In genomic region chr16:4674926-4675530, GRCh38 we compare ENCODE assay signal across 20 cellular contexts. TPM values are rescaled to one million over a fixed set of nuclear protein-coding genes. Genes with fewer than 3 reads are reported as not detected.
A peak's percentile ranks its signal among the peaks of the same experiment; 100 is the strongest.
DNase-seq lines count a peak whose midpoint lies in the region; ATAC-seq and TF ChIP-seq lines count a peak whose summit lies in the region.
"Had no signal": no experiment of that assay in that cellular context is flagged by ENCODE, and none has a peak within 500 bp of the region (broad histone marks: within the 10 kb centered on the region; RNA-seq: fewer than 3 reads in every experiment).

No MANE protein-coding gene starts in this region.

- peak overlapping the region; percentile 99 for H3K27ac Mint-ChIP-seq in stimulated activated naive CD8-positive, alpha-beta T cell treated with anti-CD3 and anti-CD28 coated beads, Interleukin-15, Interleukin-2, amounts not matched to agents 100 ng/mL and 50 ng/mL, for 24 hours
- H3K27ac Mint-ChIP-seq in activated T-helper 1 cell treated with anti-CD3 and anti-CD28 coated beads, Interleukin-12 subunit alpha, Interleukin-12 subunit beta, Interleukin-2, Interleukin-4 antibody, amounts not matched to agents 30 ng/mL and 10 ng/mL and 1 ng/mL, durations not matched to agents 14 hours and 24 hours and 36 hours = peak overlapping the region; percentile 93
- peak overlapping the region in 5 of 6 donors; percentile 91 to 98 (median 96) for H3K27ac Mint-ChIP-seq in immature natural killer cell
- H3K27ac Mint-ChIP-seq in stimulated activated naive CD8-positive, alpha-beta T cell treated with anti-CD3 and anti-CD28 coated beads, Interleukin-15, amount 100 ng/mL, for 72 hours = peak overlapping the region in 1 of 2 donors; percentile 96
- no peak overlapping the region for H3K27ac Mint-ChIP-seq in HFFc6
- H3K27ac Mint-ChIP-seq: IgD-negative memory B cell, progenitor cell of endocrine pancreas had no signal

- no peak for TF ChIP-seq CTCF in HFFc6 (IDR thresholded peaks at IDR 0.05)

- DNase-seq in stimulated activated naive CD8-positive, alpha-beta T cell treated with anti-CD3 and anti-CD28 coated beads, Interleukin-15, Interleukin-2, amounts not matched to agents 100 U/mL and 50 U/mL, for 24 hours = no peak
- no peak for DNase-seq in activated T-helper 1 cell treated with anti-CD3 and anti-CD28 coated beads, Interleukin-12 subunit alpha, Interleukin-12 subunit beta, Interleukin-2, Interleukin-4 antibody, amounts not matched to agents 30 ng/mL and 10 ng/mL and 1 ng/mL, durations not matched to agents 14 hours and 24 hours and 36 hours (ENCODE audit: low spot score)
- DNase-seq in immature natural killer cell (no peak), NCI-H2107 (lab: John Stamatoyannopoulos, UW) (no peak), H7 (no peak), HFFc6 (no peak)
- no peak for DNase-seq in stimulated activated naive CD8-positive, alpha-beta T cell treated with anti-CD3 and anti-CD28 coated beads, Interleukin-15, amount 100 ng/mL, for 72 hours
- DNase-seq: activated CD4-positive, CD25-positive, alpha-beta regulatory T cell; DMS 273 treated with DMSO at 0.1 percent for 48 hours; foreskin fibroblast; GDM1; left lung; NCI-H187; NCI-H446 treated with DMSO at 0.1 percent for 48 hours; trophoblast cell had no signal

- H3K4me3 ChIP-seq in H7 (ENCODE audit: insufficient read depth, low read depth, low read length) = no peak overlapping the region
- H3K4me3 ChIP-seq: ascending aorta, GM12878, left lung had no signal

- ATAC-seq in stimulated activated naive CD8-positive, alpha-beta T cell treated with anti-CD3 and anti-CD28 coated beads, Interleukin-15, Interleukin-2, amounts not matched to agents 100 U/mL and 50 U/mL, for 24 hours = no peak
- no peak for ATAC-seq in stimulated activated naive CD8-positive, alpha-beta T cell treated with anti-CD3 and anti-CD28 coated beads, Interleukin-15, amount 100 ng/mL, for 72 hours
- ATAC-seq: GM12878, left lung had no signal

- peaks cover 2% of the 10 kb centered on the region for H3K36me3 ChIP-seq in H7 (replicated peaks; ENCODE audit: control insufficient read depth, insufficient read depth, low read length)

- no peaks in the 10 kb centered on the region for H3K9me3 Mint-ChIP-seq in stimulated activated naive CD8-positive, alpha-beta T cell treated with anti-CD3 and anti-CD28 coated beads, Interleukin-15, Interleukin-2, amounts not matched to agents 100 ng/mL and 50 ng/mL, for 24 hours
- no peaks in the 10 kb centered on the region for H3K9me3 Mint-ChIP-seq in activated T-helper 1 cell treated with anti-CD3 and anti-CD28 coated beads, Interleukin-12 subunit alpha, Interleukin-12 subunit beta, Interleukin-2, Interleukin-4 antibody, amounts not matched to agents 30 ng/mL and 10 ng/mL and 1 ng/mL, durations not matched to agents 14 hours and 24 hours and 36 hours
- H3K9me3 Mint-ChIP-seq in immature natural killer cell = no peaks in the 10 kb centered on the region
- H3K9me3 Mint-ChIP-seq in stimulated activated naive CD8-positive, alpha-beta T cell treated with anti-CD3 and anti-CD28 coated beads, Interleukin-15, amount 100 ng/mL, for 72 hours = no peaks in the 10 kb centered on the region
- H3K9me3 Mint-ChIP-seq in HFFc6 = no peaks in the 10 kb centered on the region
- H3K9me3 Mint-ChIP-seq: IgD-negative memory B cell had no signal

- peaks cover 12% of the 10 kb centered on the region for H3K36me3 Mint-ChIP-seq in stimulated activated naive CD8-positive, alpha-beta T cell treated with anti-CD3 and anti-CD28 coated beads, Interleukin-15, Interleukin-2, amounts not matched to agents 100 ng/mL and 50 ng/mL, for 24 hours (ENCODE audit: low read depth)
- peaks cover 11% of the 10 kb centered on the region for H3K36me3 Mint-ChIP-seq in activated T-helper 1 cell treated with anti-CD3 and anti-CD28 coated beads, Interleukin-12 subunit alpha, Interleukin-12 subunit beta, Interleukin-2, Interleukin-4 antibody, amounts not matched to agents 30 ng/mL and 10 ng/mL and 1 ng/mL, durations not matched to agents 14 hours and 24 hours and 36 hours (ENCODE audit: low read depth)
- H3K36me3 Mint-ChIP-seq in immature natural killer cell (peaks cover 0 to 7% (median 4%) of the 10 kb centered on the region in 3 donors), HFFc6 (ENCODE audit: low read depth) (no peaks in the 10 kb centered on the region)

- no peaks in the 10 kb centered on the region for H3K27me3 Mint-ChIP-seq in stimulated activated naive CD8-positive, alpha-beta T cell treated with anti-CD3 and anti-CD28 coated beads, Interleukin-15, Interleukin-2, amounts not matched to agents 100 ng/mL and 50 ng/mL, for 24 hours
- H3K27me3 Mint-ChIP-seq in activated T-helper 1 cell treated with anti-CD3 and anti-CD28 coated beads, Interleukin-12 subunit alpha, Interleukin-12 subunit beta, Interleukin-2, Interleukin-4 antibody, amounts not matched to agents 30 ng/mL and 10 ng/mL and 1 ng/mL, durations not matched to agents 14 hours and 24 hours and 36 hours (ENCODE audit: insufficient read depth) = no peaks in the 10 kb centered on the region
- H3K27me3 Mint-ChIP-seq in immature natural killer cell (ENCODE audit: low read depth in 3 of 3) (peaks cover 3 to 8% (median 7%) of the 10 kb centered on the region in 3 donors), HFFc6 (ENCODE audit: insufficient read depth) (peaks cover 4% of the 10 kb centered on the region)
- no peaks in the 10 kb centered on the region for H3K27me3 Mint-ChIP-seq in stimulated activated naive CD8-positive, alpha-beta T cell treated with anti-CD3 and anti-CD28 coated beads, Interleukin-15, amount 100 ng/mL, for 72 hours
- H3K27me3 Mint-ChIP-seq: IgD-negative memory B cell, progenitor cell of endocrine pancreas had no signal

- H3K27me3 ChIP-seq in H7 (ENCODE audit: control insufficient read depth, insufficient read depth, low read length) = no peaks in the 10 kb centered on the region
- H3K27me3 ChIP-seq: ascending aorta, left lung had no signal

- peak overlapping the region; percentile 23 for H3K4me3 Mint-ChIP-seq in stimulated activated naive CD8-positive, alpha-beta T cell treated with anti-CD3 and anti-CD28 coated beads, Interleukin-15, Interleukin-2, amounts not matched to agents 100 ng/mL and 50 ng/mL, for 24 hours
- peak overlapping the region; percentile 37 for H3K4me3 Mint-ChIP-seq in activated T-helper 1 cell treated with anti-CD3 and anti-CD28 coated beads, Interleukin-12 subunit alpha, Interleukin-12 subunit beta, Interleukin-2, Interleukin-4 antibody, amounts not matched to agents 30 ng/mL and 10 ng/mL and 1 ng/mL, durations not matched to agents 14 hours and 24 hours and 36 hours
- H3K4me3 Mint-ChIP-seq in immature natural killer cell = peak overlapping the region in 2 of 5 donors; percentile 24 to 50
- H3K4me3 Mint-ChIP-seq in stimulated activated naive CD8-positive, alpha-beta T cell treated with anti-CD3 and anti-CD28 coated beads, Interleukin-15, amount 100 ng/mL, for 72 hours = peak overlapping the region; percentile 77 to 78
- H3K4me3 Mint-ChIP-seq in HFFc6 = no peak overlapping the region

- intact Hi-C loops in activated T-helper 1 cell treated with anti-CD3 and anti-CD28 coated beads, Interleukin-12 subunit alpha, Interleukin-12 subunit beta, Interleukin-2, Interleukin-4 antibody, amounts not matched to agents 30 ng/mL and 10 ng/mL and 1 ng/mL, durations not matched to agents 14 hours and 24 hours and 36 hours (cut with micrococcal nuclease) = loop anchor here (5.0 kb wide), 1 partner anchor 57 kb away; the partner anchor contains the start of genes ANKS3 and DNAAF8

- peaks cover 36% of the 10 kb centered on the region for H3K4me1 Mint-ChIP-seq in stimulated activated naive CD8-positive, alpha-beta T cell treated with anti-CD3 and anti-CD28 coated beads, Interleukin-15, Interleukin-2, amounts not matched to agents 100 ng/mL and 50 ng/mL, for 24 hours (ENCODE audit: low read depth)
- H3K4me1 Mint-ChIP-seq in activated T-helper 1 cell treated with anti-CD3 and anti-CD28 coated beads, Interleukin-12 subunit alpha, Interleukin-12 subunit beta, Interleukin-2, Interleukin-4 antibody, amounts not matched to agents 30 ng/mL and 10 ng/mL and 1 ng/mL, durations not matched to agents 14 hours and 24 hours and 36 hours (ENCODE audit: low read depth) = peaks cover 30% of the 10 kb centered on the region
- peaks cover 20 to 21% of the 10 kb centered on the region in 2 donors for H3K4me1 Mint-ChIP-seq in immature natural killer cell
- H3K4me1 Mint-ChIP-seq in stimulated activated naive CD8-positive, alpha-beta T cell treated with anti-CD3 and anti-CD28 coated beads, Interleukin-15, amount 100 ng/mL, for 72 hours = peaks cover 49% of the 10 kb centered on the region
- no peaks in the 10 kb centered on the region for H3K4me1 Mint-ChIP-seq in HFFc6 (ENCODE audit: low read depth)
- H3K4me1 Mint-ChIP-seq: IgD-negative memory B cell had no signal

RNA-seq across cellular contexts. Expression of gene NUDT16L1, which starts 18.3 kb away (rescaled TPM):
- total RNA-seq in activated T-helper 1 cell treated with anti-CD3 and anti-CD28 coated beads, Interleukin-12 subunit alpha, Interleukin-12 subunit beta, Interleukin-2, Interleukin-4 antibody, amounts not matched to agents 30 ng/mL and 10 ng/mL and 1 ng/mL, durations not matched to agents 14 hours and 24 hours and 36 hours = 39.9 and 41.9 TPM in 2 replicates
- 100 to 1,000 TPM in 1 of 3 donors, 10 to 100 TPM in 2; 86.5 to 125 (median 99.6) TPM for polyA plus RNA-seq in immature natural killer cell
- 43.9 and 50.5 TPM in 2 replicates for total RNA-seq in H7 (2014; rRNA removed; shearing (Covaris generic))
- total RNA-seq in HFFc6 (2021; fragmentation: NEBNext Ultra II Directional; extraction: Animal tissue kit (Norgen Biotek cat#: 25700)) = 10 to 100 TPM; 33.2 to 41.8 (median 34.3) TPM

RNA-seq across cellular contexts. Expression of gene MGRN1, which starts 50.4 kb away (rescaled TPM):
- total RNA-seq in activated T-helper 1 cell treated with anti-CD3 and anti-CD28 coated beads, Interleukin-12 subunit alpha, Interleukin-12 subunit beta, Interleukin-2, Interleukin-4 antibody, amounts not matched to agents 30 ng/mL and 10 ng/mL and 1 ng/mL, durations not matched to agents 14 hours and 24 hours and 36 hours = 110 and 119 TPM in 2 replicates
- 10 to 100 TPM in 1 of 3 donors, 1 to 10 TPM in 2; 2.3 to 13.2 (median 3.5) TPM for polyA plus RNA-seq in immature natural killer cell
- total RNA-seq in H7 (2014; rRNA removed; shearing (Covaris generic)) = 35.6 and 42.8 TPM in 2 replicates
- total RNA-seq in HFFc6 (2021; fragmentation: NEBNext Ultra II Directional; extraction: Animal tissue kit (Norgen Biotek cat#: 25700)) = 10 to 100 TPM; 65.8 to 81.6 (median 69.1) TPM

RNA-seq across cellular contexts. Expression of gene ANKS3, which starts 59.0 kb away (rescaled TPM):
- total RNA-seq in activated T-helper 1 cell treated with anti-CD3 and anti-CD28 coated beads, Interleukin-12 subunit alpha, Interleukin-12 subunit beta, Interleukin-2, Interleukin-4 antibody, amounts not matched to agents 30 ng/mL and 10 ng/mL and 1 ng/mL, durations not matched to agents 14 hours and 24 hours and 36 hours = 21.1 and 25.8 TPM in 2 replicates
- polyA plus RNA-seq in immature natural killer cell = 1 to 10 TPM; 1.4 to 6.4 (median 2.6) TPM
- total RNA-seq in H7 (2014; rRNA removed; shearing (Covaris generic)) = 19.5 and 21.8 TPM in 2 replicates
- total RNA-seq in HFFc6 (2021; fragmentation: NEBNext Ultra II Directional; extraction: Animal tissue kit (Norgen Biotek cat#: 25700)) = 10 to 100 TPM; 16.7 to 23.1 (median 19.7) TPM

RNA-seq across cellular contexts. Expression of gene DNAAF8, which starts 59.3 kb away (rescaled TPM):
- total RNA-seq in activated T-helper 1 cell treated with anti-CD3 and anti-CD28 coated beads, Interleukin-12 subunit alpha, Interleukin-12 subunit beta, Interleukin-2, Interleukin-4 antibody, amounts not matched to agents 30 ng/mL and 10 ng/mL and 1 ng/mL, durations not matched to agents 14 hours and 24 hours and 36 hours = not detected in 2 replicates
- polyA plus RNA-seq in immature natural killer cell = under 1 TPM in 2 of 3 donors, not detected in 1; 0.15 to 0.22 TPM
- total RNA-seq in H7 (2014; rRNA removed; shearing (Covaris generic)) = 1.1 TPM in 1 of 2 replicates, not detected in the other
- 1 to 10 TPM; 1.1 to 2.8 (median 1.6) TPM for total RNA-seq in HFFc6 (2021; fragmentation: NEBNext Ultra II Directional; extraction: Animal tissue kit (Norgen Biotek cat#: 25700))
- total RNA-seq: ascending aorta had no signal
